23 cellular contexts compared by ENCODE assay signal in genomic region chr14:100528962-100529560, GRCh38. TPM values are rescaled to one million over a fixed set of nuclear protein-coding genes. Genes with fewer than 3 reads are reported as not detected.
DNase-seq lines count a peak whose midpoint lies in the region; ATAC-seq and TF ChIP-seq lines count a peak whose summit lies in the region.
"Had no signal": no experiment of that assay in that cellular context is flagged by ENCODE, and none has a peak within 500 bp of the region (broad histone marks: within the 10 kb centered on the region; RNA-seq: fewer than 3 reads in every experiment).

No MANE protein-coding gene starts in this region.

- H3K4me1 Mint-ChIP-seq in activated T-cell treated with anti-CD3 and anti-CD28 coated beads, Interleukin-2, amount 50 U/mL, for 24 hours (ENCODE audit: low read depth), result peaks cover 2% of the 10 kb centered on the region
- H3K4me1 Mint-ChIP-seq in immature natural killer cell, result peaks cover 0 to 10% of the 10 kb centered on the region in 2 donors
- H3K4me1 Mint-ChIP-seq: naive B cell had no signal

- no peaks in the 10 kb centered on the region for H3K27me3 Mint-ChIP-seq in activated T-cell treated with anti-CD3 and anti-CD28 coated beads, Interleukin-2, amount 50 U/mL, for 24 hours
- H3K27me3 Mint-ChIP-seq in immature natural killer cell (ENCODE audit: low read depth in 3 of 3), result peaks cover 0 to 6% (median 0%) of the 10 kb centered on the region in 3 donors
- H3K27me3 Mint-ChIP-seq: naive B cell had no signal

- TF ChIP-seq POLR2A in esophagus muscularis mucosa (IDR thresholded peaks at IDR 0.05; ENCODE audit: low read depth) (no peak), sigmoid colon (IDR thresholded peaks at IDR 0.05) (no peak)

- H3K27ac ChIP-seq in esophagus muscularis mucosa (replicated peaks in 1 of 4), result no peak overlapping the region
- H3K27ac ChIP-seq in sigmoid colon, result no peak overlapping the region
- H3K27ac ChIP-seq in psoas muscle, result no peak overlapping the region
- H3K27ac ChIP-seq: heart left ventricle, parathyroid adenoma, uterus had no signal

- peak; percentile 5 for DNase-seq in activated T-cell treated with anti-CD3 and anti-CD28 coated beads, Interleukin-2, amount 50 U/mL, for 24 hours
- DNase-seq in activated T-cell treated with anti-CD3 and anti-CD28 coated beads for 4 hours (no peak), GM13977 (ENCODE audit: low spot score) (peak; percentile 12), esophagus muscularis mucosa (ENCODE audit: extremely low spot score) (peak; percentile 89), sigmoid colon (peak; percentile 42), immature natural killer cell (no peak), psoas muscle (no peak), NAMALWA (ENCODE audit: low spot score) (no peak)
- DNase-seq: activated CD4-positive, CD25-positive, alpha-beta regulatory T cell; GDM1; mammary epithelial cell; naive B cell; NCI-H1436 treated with DMSO at 0.1 percent for 48 hours; NCI-H2171; NCI-H69; SIG-M5; uterus had no signal

- H3K27me3 ChIP-seq in esophagus muscularis mucosa, result no peaks in the 10 kb centered on the region
- H3K27me3 ChIP-seq in sigmoid colon, result no peaks in the 10 kb centered on the region
- H3K27me3 ChIP-seq in psoas muscle (ENCODE audit: insufficient read depth in 3 of 3, low read length in 2 of 3), result no peaks in the 10 kb centered on the region
- H3K27me3 ChIP-seq: heart left ventricle, uterus had no signal

- in situ Hi-C loops in GM13977 (cut with MboI; ENCODE audit: low pct_unique_long_range_greater_than_20kb, low sequenced_read_pairs, unreplicated experiment), result no loop called here

- ATAC-seq in psoas muscle, result no peak
- ATAC-seq: GM12878, heart left ventricle, HepG2 had no signal

- H3K36me3 Mint-ChIP-seq in activated T-cell treated with anti-CD3 and anti-CD28 coated beads, Interleukin-2, amount 50 U/mL, for 24 hours (ENCODE audit: low read depth), result peaks cover 4% of the 10 kb centered on the region
- H3K36me3 Mint-ChIP-seq in immature natural killer cell, result no peaks in the 10 kb centered on the region
- H3K36me3 Mint-ChIP-seq: naive B cell had no signal

- H3K9me3 Mint-ChIP-seq in activated T-cell treated with anti-CD3 and anti-CD28 coated beads, Interleukin-2, amount 50 U/mL, for 24 hours, result no peaks in the 10 kb centered on the region
- no peaks in the 10 kb centered on the region for H3K9me3 Mint-ChIP-seq in immature natural killer cell
- H3K9me3 Mint-ChIP-seq: naive B cell; T-helper 1 cell treated with Interleukin-12 subunit alpha and Interleukin-12 subunit beta and Interleukin-4 antibody, amounts not matched to agents 30 μg/mL and 1 μg/mL, for 36 hours had no signal

- no peak overlapping the region for H3K4me3 ChIP-seq in esophagus muscularis mucosa
- H3K4me3 ChIP-seq in sigmoid colon, result no peak overlapping the region
- no peak overlapping the region for H3K4me3 ChIP-seq in psoas muscle
- H3K4me3 ChIP-seq: GM12878, heart left ventricle, uterus had no signal

- no peak overlapping the region for H3K27ac Mint-ChIP-seq in activated T-cell treated with anti-CD3 and anti-CD28 coated beads, Interleukin-2, amount 50 U/mL, for 24 hours
- no peak overlapping the region for H3K27ac Mint-ChIP-seq in immature natural killer cell
- H3K27ac Mint-ChIP-seq: T-helper 1 cell treated with Interleukin-12 subunit alpha and Interleukin-12 subunit beta and Interleukin-4 antibody, amounts not matched to agents 30 μg/mL and 1 μg/mL, for 36 hours had no signal

- no peak for TF ChIP-seq EP300 in esophagus muscularis mucosa (IDR thresholded peaks at IDR 0.05)
- no peak for TF ChIP-seq EP300 in sigmoid colon (IDR thresholded peaks at IDR 0.05)

- intact Hi-C loops in esophagus muscularis mucosa (cut with DNase I) (loop anchor here (5.0 kb wide), 2 partner anchors 123 to 142 kb away; no protein-coding TSS in a partner anchor), sigmoid colon (cut with DNase I) (loop anchor here (10.0 kb wide), 1 partner anchor 116 kb away; no protein-coding TSS in a partner anchor), psoas muscle (cut with DNase I) (no loop called here)

- whole genome bisulfite sequencing in esophagus muscularis mucosa, result 99% methylated on average over 8 of the region's 10 CpGs
- 92 to 94% methylated on average over 10 of the region's 10 CpGs for WGBS in sigmoid colon, 2 donors
- 92 to 94% (median 94%) methylated on average over 10 of the region's 10 CpGs for WGBS in psoas muscle, 3 donors

- TF ChIP-seq CTCF in GM13977 (IDR thresholded peaks at IDR 0.05; ENCODE audit: extremely low read depth, insufficient read depth, missing control alignments) (no peak), esophagus muscularis mucosa (IDR thresholded peaks at IDR 0.05) (no peak), sigmoid colon (IDR thresholded peaks at IDR 0.05) (no peak), psoas muscle (IDR thresholded peaks at IDR 0.05) (no peak)

- H3K4me3 Mint-ChIP-seq in activated T-cell treated with anti-CD3 and anti-CD28 coated beads, Interleukin-2, amount 50 U/mL, for 24 hours, result no peak overlapping the region
- H3K4me3 Mint-ChIP-seq in immature natural killer cell, result no peak overlapping the region
- H3K4me3 Mint-ChIP-seq: CD14-positive monocyte; naive B cell; T-helper 1 cell treated with Interleukin-12 subunit alpha and Interleukin-12 subunit beta and Interleukin-4 antibody, amounts not matched to agents 30 μg/mL and 1 μg/mL, for 36 hours had no signal

- no peaks in the 10 kb centered on the region for H3K9me3 ChIP-seq in esophagus muscularis mucosa
- H3K9me3 ChIP-seq in sigmoid colon, result no peaks in the 10 kb centered on the region
- H3K9me3 ChIP-seq in psoas muscle, result no peaks in the 10 kb centered on the region
- H3K9me3 ChIP-seq: heart left ventricle, uterus had no signal

- peaks cover 0 to 53% (median 37%) of the 10 kb centered on the region in 4 donors for H3K36me3 ChIP-seq in esophagus muscularis mucosa
- H3K36me3 ChIP-seq in sigmoid colon, result peaks cover 6 to 35% (median 9%) of the 10 kb centered on the region in 4 donors
- H3K36me3 ChIP-seq in psoas muscle (ENCODE audit: insufficient read depth in 1 of 2, low read depth in 1 of 2), result peaks cover 4 to 20% of the 10 kb centered on the region in 2 donors
- H3K36me3 ChIP-seq: uterus had no signal

- H3K4me1 ChIP-seq in esophagus muscularis mucosa (peaks cover 8 to 20% (median 18%) of the 10 kb centered on the region in 4 donors), sigmoid colon (peaks cover 0 to 17% (median 15%) of the 10 kb centered on the region in 4 donors), psoas muscle (no peaks in the 10 kb centered on the region)
- H3K4me1 ChIP-seq: parathyroid adenoma had no signal

RNA-seq across cellular contexts. Expression of gene BEGAIN, which starts 58.2 kb away (rescaled TPM):
- 1 to 10 TPM; 3.5 to 7.1 (median 6.6) TPM for total RNA-seq in esophagus muscularis mucosa
- total RNA-seq in sigmoid colon, result 1 to 10 TPM in 1 of 4 donors, under 1 TPM in 3; 0.36 to 1.4 (median 0.59) TPM
- under 1 TPM; 0.46 to 0.90 (median 0.60) TPM for polyA plus RNA-seq in sigmoid colon
- not detected for polyA plus RNA-seq in immature natural killer cell
- 1 to 10 TPM in 2 of 4 donors, under 1 TPM in 2; 0.13 to 1.0 (median 0.91) TPM for total RNA-seq in psoas muscle
- polyA plus RNA-seq in psoas muscle, result under 1 TPM in 2 of 3 donors, not detected in 1; 0.08 to 0.14 TPM
- total RNA-seq: HepG2 had no signal
- polyA plus RNA-seq: HepG2 had no signal

Comparison
In these comparisons a context has a peak if more than half of its experiments do, and no peak if none do; other contexts are left out.
1. DNase-seq: peak in activated T-cell treated with anti-CD3 and anti-CD28 coated beads, Interleukin-2, amount 50 U/mL, for 24 hours (single experiment), GM13977 (single experiment), esophagus muscularis mucosa (single experiment) and sigmoid colon (single experiment); none in activated T-cell treated with anti-CD3 and anti-CD28 coated beads for 4 hours (single experiment), immature natural killer cell (0 of 3), psoas muscle (0 of 2) and NAMALWA (single experiment).
2. intact Hi-C loops: an anchor here in esophagus muscularis mucosa (5.0 kb wide) and sigmoid colon (10.0 kb wide); none called in psoas muscle.